Comparison of ENCODE assay signal across 16 cellular contexts in the genomic region with DNA sequence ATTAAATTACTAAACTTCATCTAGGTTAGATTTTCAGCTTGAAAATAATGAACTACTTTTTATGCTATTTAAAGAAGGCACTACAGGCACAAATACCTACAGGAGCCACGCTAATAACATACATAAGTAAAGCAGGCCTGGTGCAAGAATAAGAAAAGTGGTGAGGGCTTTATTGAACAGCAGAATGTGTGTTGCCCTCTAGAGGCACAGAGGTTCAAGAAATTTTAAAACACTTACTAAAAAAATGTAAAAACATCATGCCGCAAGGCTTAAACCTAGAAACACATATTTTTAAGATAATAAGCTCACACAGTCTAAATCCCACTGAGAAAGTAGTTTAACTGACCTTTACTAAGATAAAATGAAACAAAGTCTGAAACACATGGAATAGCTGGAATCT. TPM values are rescaled to one million over a fixed set of nuclear protein-coding genes. Genes with fewer than 3 reads are reported as not detected.
DNase-seq lines count a peak whose midpoint lies in the region; ATAC-seq, FAIRE-seq and TF ChIP-seq lines count a peak whose summit lies in the region.
"Had no signal": no experiment of that assay in that cellular context is flagged by ENCODE, and none has a peak within 500 bp of the region (broad histone marks: within the 10 kb centered on the region; RNA-seq: fewer than 3 reads in every experiment).

No MANE protein-coding gene starts in this region.

- no peak overlapping the region for H3K4me3 Mint-ChIP-seq in naive thymus-derived CD8-positive, alpha-beta T cell

- peaks cover 47 to 95% (median 89%) of the 10 kb centered on the region in 4 donors for H3K4me1 Mint-ChIP-seq in naive thymus-derived CD8-positive, alpha-beta T cell

- H3K4me1 ChIP-seq in HEK293 (ENCODE audit: control insufficient read depth, insufficient read depth, low read length) (peaks cover 55% of the 10 kb centered on the region), pancreas (peaks cover 14 to 60% (median 39%) of the 10 kb centered on the region in 3 donors), lower lobe of right lung (peaks cover 87% of the 10 kb centered on the region)

- H3K36me3 ChIP-seq in HEK293 (ENCODE audit: control insufficient read depth in 2 of 2, insufficient read depth in 1 of 2, low read length in 2 of 2) (no peaks in the 10 kb centered on the region), pancreas (no peaks in the 10 kb centered on the region), lower lobe of right lung (no peaks in the 10 kb centered on the region)

- DNase-seq in naive thymus-derived CD8-positive, alpha-beta T cell = no peak
- DNase-seq in pancreas (no peak), lower lobe of right lung (no peak)
- DNase-seq: activated CD8-positive, alpha-beta memory T cell treated with anti-CD3 and anti-CD28 coated beads, Interleukin-2, amount 50 U/mL, for 4 hours; head of caudate nucleus; KG1; NCI-H2171 treated with DMSO at 0.1 percent for 48 hours; psoas muscle; stimulated activated CD4-positive, alpha-beta T cell treated with anti-CD3 and anti-CD28 coated beads, Interleukin-4, amount 100 ng/mL, for 1 hour; stimulated activated naive CD4-positive, alpha-beta T cell treated with Interleukin-2 at 50 U/mL for 16 hours had no signal

- FAIRE-seq in pancreas (lab: Jason Lieb, UNC) = no peak

- H3K27me3 ChIP-seq in pancreas (no peaks in the 10 kb centered on the region), lower lobe of right lung (ENCODE audit: low read depth) (no peaks in the 10 kb centered on the region)

- H3K9me3 ChIP-seq in HEK293 (ENCODE audit: control insufficient read depth, insufficient read depth, low read depth, low read length) (no peaks in the 10 kb centered on the region), pancreas (no peaks in the 10 kb centered on the region), lower lobe of right lung (no peaks in the 10 kb centered on the region)
- H3K9me3 ChIP-seq: psoas muscle had no signal

- H3K27ac Mint-ChIP-seq in naive thymus-derived CD8-positive, alpha-beta T cell = peak overlapping the region in 6 of 10 donors; percentile 1 to 95 (median 40)

- WGBS in pancreas, 2 donors = 78 to 89% methylated on average over 2 of the region's 2 CpGs

- ATAC-seq in naive thymus-derived CD8-positive, alpha-beta T cell = no peak
- ATAC-seq in pancreas (no peak), lower lobe of right lung (no peak), GM18870 (IDR thresholded peaks at IDR 0.05; ENCODE audit: unreplicated experiment) (no peak), HG03097 (IDR thresholded peaks at IDR 0.05; ENCODE audit: low FRiP score, unreplicated experiment) (no peak)
- ATAC-seq: psoas muscle had no signal

- intact Hi-C loops in pancreas (cut with DNase I) = no loop called here
- intact Hi-C loops in lower lobe of right lung (cut with DNase I) = no loop called here

- H3K27me3 Mint-ChIP-seq in naive thymus-derived CD8-positive, alpha-beta T cell = no peaks in the 10 kb centered on the region

- H3K27ac ChIP-seq in C4-2B (no peak overlapping the region), HEK293 (ENCODE audit: extremely low read depth, low read depth, low read length) (no peak overlapping the region), pancreas (no peak overlapping the region), lower lobe of right lung (no peak overlapping the region)
- H3K27ac ChIP-seq: psoas muscle had no signal

- H3K9me3 Mint-ChIP-seq in naive thymus-derived CD8-positive, alpha-beta T cell = no peaks in the 10 kb centered on the region

- CTCF ChIA-PET in HEK293 (lab: Yijun Ruan, JAX) = interaction anchor here (0.7 to 5.7 kb wide), 5 partner anchors 12 to 33 kb away, joined by 3 to 34 read pairs (median 5); no protein-coding TSS in a partner anchor

- no peaks in the 10 kb centered on the region for H3K36me3 Mint-ChIP-seq in naive thymus-derived CD8-positive, alpha-beta T cell

- POLR2A ChIA-PET in HEK293 (lab: Yijun Ruan, JAX) = interaction anchor here (2.6 kb wide), 1 partner anchor 20 kb away, joined by 11 read pairs; the partner anchor contains the start of gene CACUL1
- POLR2A ChIA-PET in naive thymus-derived CD8-positive, alpha-beta T cell (lab: Charles Lee) = interaction anchor here (0.9 to 6.5 kb wide), 2 partner anchors 20 to 166 kb away, joined by 3 to 38 read pairs; partner anchors contain the start of gene CACUL1

- TF ChIP-seq CTCF in C4-2B (conservative IDR thresholded peaks at IDR 0.05) (peak; percentile 57), HEK293 (tag by site-specific recombination; IDR thresholded peaks at IDR 0.05) (peak; percentile 39; the same call in 1 of the 2 replicates), WI38 (IDR thresholded peaks at IDR 0.05; ENCODE audit: low read depth, low read length) (peak; percentile 21; the same call in 1 of the 2 replicates), pancreas (IDR thresholded peaks at IDR 0.05) (peak in 1 of 4 donors; percentile 8), lower lobe of right lung (IDR thresholded peaks at IDR 0.05) (no peak)

- H3K4me3 ChIP-seq in HEK293 (ENCODE audit: low read depth, low read length) (no peak overlapping the region), WI38 (ENCODE audit: low read depth, low read length) (no peak overlapping the region), pancreas (no peak overlapping the region), lower lobe of right lung (no peak overlapping the region)
- H3K4me3 ChIP-seq: lung, psoas muscle had no signal

TF ChIP-seq in HEK293, 187 proteins besides CTCF, POLR2A, EP300 and RAD21:
- TF ChIP-seq ZSCAN4 (tag by site-specific recombination; IDR thresholded peaks at IDR 0.05) = no peak
- TF ChIP-seq, protein P1, sequence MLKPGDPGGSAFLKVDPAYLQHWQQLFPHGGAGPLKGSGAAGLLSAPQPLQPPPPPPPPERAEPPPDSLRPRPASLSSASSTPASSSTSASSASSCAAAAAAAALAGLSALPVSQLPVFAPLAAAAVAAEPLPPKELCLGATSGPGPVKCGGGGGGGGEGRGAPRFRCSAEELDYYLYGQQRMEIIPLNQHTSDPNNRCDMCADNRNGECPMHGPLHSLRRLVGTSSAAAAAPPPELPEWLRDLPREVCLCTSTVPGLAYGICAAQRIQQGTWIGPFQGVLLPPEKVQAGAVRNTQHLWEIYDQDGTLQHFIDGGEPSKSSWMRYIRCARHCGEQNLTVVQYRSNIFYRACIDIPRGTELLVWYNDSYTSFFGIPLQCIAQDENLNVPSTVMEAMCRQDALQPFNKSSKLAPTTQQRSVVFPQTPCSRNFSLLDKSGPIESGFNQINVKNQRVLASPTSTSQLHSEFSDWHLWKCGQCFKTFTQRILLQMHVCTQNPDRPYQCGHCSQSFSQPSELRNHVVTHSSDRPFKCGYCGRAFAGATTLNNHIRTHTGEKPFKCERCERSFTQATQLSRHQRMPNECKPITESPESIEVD (tag by site-specific recombination; IDR thresholded peaks at IDR 0.05) = peak; percentile 50; the same call in 1 of the 2 replicates

RNA-seq across cellular contexts. Expression of gene CACUL1, which starts 20.3 kb away (rescaled TPM):
- total RNA-seq in naive thymus-derived CD8-positive, alpha-beta T cell = 10 to 100 TPM; 37.8 to 42.1 TPM
- polyA plus RNA-seq in naive thymus-derived CD8-positive, alpha-beta T cell = 10 to 100 TPM; 23.1 to 29.2 (median 25.4) TPM
- total RNA-seq in pancreas = 10 to 100 TPM; 13.8 to 28.3 (median 16.5) TPM
- 1 to 10 TPM; 3.1 to 5.5 TPM for polyA plus RNA-seq in pancreas
- total RNA-seq in lower lobe of right lung = 45.9 TPM
